ENCODE assay signal across 9 cellular contexts in genomic region chr7:106658504-106659368, GRCh38. TPM values are rescaled to one million over a fixed set of nuclear protein-coding genes. Genes with fewer than 3 reads are reported as not detected.
DNase-seq lines count a peak whose midpoint lies in the region; ATAC-seq, FAIRE-seq and TF ChIP-seq lines count a peak whose summit lies in the region.
"Had no signal": no experiment of that assay in that cellular context is flagged by ENCODE, and none has a peak within 500 bp of the region (broad histone marks: within the 10 kb centered on the region; RNA-seq: fewer than 3 reads in every experiment).

No MANE protein-coding gene starts in this region.

- H3K27me3 Mint-ChIP-seq in activated naive CD4-positive, alpha-beta T cell treated with anti-CD3 and anti-CD28 coated beads for 36 hours (ENCODE audit: low read depth), result no peaks in the 10 kb centered on the region
- H3K27me3 Mint-ChIP-seq in activated T-helper 17 cell treated with anti-CD3 and anti-CD28 coated beads, Interleukin-2, amount 50 U/mL, for 72 hours, result no peaks in the 10 kb centered on the region

- H3K27ac ChIP-seq in tibial nerve, result peak overlapping the region in 3 of 4 donors; percentile 96 to 99 (median 97)

- TF ChIP-seq POLR2A in tibial nerve (IDR thresholded peaks at IDR 0.05), result no peak

- peak; percentile 47 for FAIRE-seq in islet of Langerhans (lab: Jason Lieb, UNC)

- ATAC-seq in activated T-helper 17 cell treated with anti-CD3 and anti-CD28 coated beads, Interleukin-2, amount 50 U/mL, for 72 hours (replicated peaks), result no peak
- ATAC-seq in GM21529 (IDR thresholded peaks at IDR 0.05; ENCODE audit: unreplicated experiment), result no peak

- intact Hi-C loops in activated naive CD4-positive, alpha-beta T cell treated with anti-CD3 and anti-CD28 coated beads for 36 hours (cut with micrococcal nuclease), result no loop called here

- H3K36me3 ChIP-seq in tibial nerve, result no peaks in the 10 kb centered on the region

- no peaks in the 10 kb centered on the region for H3K27me3 ChIP-seq in tibial nerve

- no peak for TF ChIP-seq CTCF in tibial nerve (IDR thresholded peaks at IDR 0.05)

- H3K9me3 Mint-ChIP-seq in activated naive CD4-positive, alpha-beta T cell treated with anti-CD3 and anti-CD28 coated beads for 36 hours, result no peaks in the 10 kb centered on the region
- no peaks in the 10 kb centered on the region for H3K9me3 Mint-ChIP-seq in activated T-helper 17 cell treated with anti-CD3 and anti-CD28 coated beads, Interleukin-2, amount 50 U/mL, for 72 hours

- peak overlapping the region in 3 of 4 donors; percentile 74 to 98 (median 84) for H3K4me3 ChIP-seq in tibial nerve

- DNase-seq in activated naive CD4-positive, alpha-beta T cell treated with anti-CD3 and anti-CD28 coated beads for 36 hours, result no peak
- DNase-seq in activated naive CD4-positive, alpha-beta T cell treated with Interleukin-2 at 50 U/mL for 16 hours, result no peak
- DNase-seq in tibial nerve (ENCODE audit: low spot score in 2 of 2) (no peak), GM19238 (ENCODE audit: insufficient read length, low spot score) (no peak), HuH-7 (ENCODE audit: low spot score) (no peak)
- DNase-seq: stimulated activated CD4-positive, alpha-beta T cell treated with anti-CD3 and anti-CD28 coated beads, Interleukin-2, amount 100 ng/mL, for 24 hours had no signal

- peaks cover 0 to 33% (median 16%) of the 10 kb centered on the region in 4 donors for H3K4me1 ChIP-seq in tibial nerve

- H3K4me1 Mint-ChIP-seq in activated naive CD4-positive, alpha-beta T cell treated with anti-CD3 and anti-CD28 coated beads for 36 hours (ENCODE audit: low read depth), result peaks cover 23% of the 10 kb centered on the region
- H3K4me1 Mint-ChIP-seq in activated T-helper 17 cell treated with anti-CD3 and anti-CD28 coated beads, Interleukin-2, amount 50 U/mL, for 72 hours, result peaks cover 10% of the 10 kb centered on the region

- H3K4me3 Mint-ChIP-seq in activated naive CD4-positive, alpha-beta T cell treated with anti-CD3 and anti-CD28 coated beads for 36 hours, result peak overlapping the region; percentile 86
- H3K4me3 Mint-ChIP-seq in activated T-helper 17 cell treated with anti-CD3 and anti-CD28 coated beads, Interleukin-2, amount 50 U/mL, for 72 hours, result peak overlapping the region; percentile 81

- 88 to 89% methylated on average over 6 of the region's 6 CpGs for WGBS in tibial nerve, 2 donors

- H3K27ac Mint-ChIP-seq in activated naive CD4-positive, alpha-beta T cell treated with anti-CD3 and anti-CD28 coated beads for 36 hours, result peak overlapping the region; percentile 95
- H3K27ac Mint-ChIP-seq in activated T-helper 17 cell treated with anti-CD3 and anti-CD28 coated beads, Interleukin-2, amount 50 U/mL, for 72 hours, result peak overlapping the region; percentile 88

- H3K36me3 Mint-ChIP-seq in activated naive CD4-positive, alpha-beta T cell treated with anti-CD3 and anti-CD28 coated beads for 36 hours (ENCODE audit: low read depth), result peaks cover 5% of the 10 kb centered on the region
- peaks cover 8% of the 10 kb centered on the region for H3K36me3 Mint-ChIP-seq in activated T-helper 17 cell treated with anti-CD3 and anti-CD28 coated beads, Interleukin-2, amount 50 U/mL, for 72 hours (ENCODE audit: low read depth)

- no peaks in the 10 kb centered on the region for H3K9me3 ChIP-seq in tibial nerve

- CTCF ChIA-PET in activated naive CD4-positive, alpha-beta T cell treated with anti-CD3 and anti-CD28 coated beads for 36 hours (lab: Charles Lee), result interaction anchor here (0.6 to 7.9 kb wide), 22 partner anchors 12 to 587 kb away, joined by 3 to 140 read pairs (median 3); no protein-coding TSS in a partner anchor

- no peak for TF ChIP-seq EP300 in tibial nerve (IDR thresholded peaks at IDR 0.05)

RNA-seq across cellular contexts. Expression of gene CCDC71L, which starts 2.2 kb away (rescaled TPM):
- total RNA-seq in activated naive CD4-positive, alpha-beta T cell treated with anti-CD3 and anti-CD28 coated beads for 36 hours, result 10 to 100 TPM; 12.7 to 14.6 TPM
- total RNA-seq in activated T-helper 17 cell treated with anti-CD3 and anti-CD28 coated beads, Interleukin-2, amount 50 U/mL, for 72 hours, result 10 to 100 TPM; 19.4 to 28.5 TPM
- 10 to 100 TPM; 19.0 to 36.9 (median 22.8) TPM for total RNA-seq in tibial nerve
